18 cellular contexts compared by ENCODE assay signal in genomic region chr6:83265384-83265783, GRCh38.
A peak's percentile ranks its signal among the peaks of the same experiment; 100 is the strongest.
DNase-seq lines count a peak whose midpoint lies in the region; ATAC-seq, FAIRE-seq and TF ChIP-seq lines count a peak whose summit lies in the region.
"Had no signal": no experiment of that assay in that cellular context is flagged by ENCODE, and none has a peak within 500 bp of the region (broad histone marks: within the 10 kb centered on the region; RNA-seq: fewer than 3 reads in every experiment).

No MANE protein-coding gene starts in this region.

- no peaks in the 10 kb centered on the region for H4K20me1 ChIP-seq in keratinocyte (ENCODE audit: control insufficient read depth, extremely low read depth, insufficient read depth, low read length)

- H3K9me3 ChIP-seq in keratinocyte (ENCODE audit: control insufficient read depth, low read depth, low read length) = no peaks in the 10 kb centered on the region

- peak; percentile 82 for FAIRE-seq in keratinocyte (lab: Jason Lieb, UNC)
- FAIRE-seq: colon, D721Med, GM19239 had no signal

- H3K4me2 ChIP-seq in keratinocyte (ENCODE audit: control insufficient read depth, extremely low read depth, insufficient read depth, low read depth, low read length) = no peak overlapping the region

- DNase-seq in BJ (ENCODE audit: low read depth) (peak; percentile 7), M059J (ENCODE audit: low read depth) (peak; percentile 76), cardiac fibroblast (ENCODE audit: low read depth in 2 of 2) (peak; percentile 13 to 57), keratinocyte (ENCODE audit: low read depth, low spot score) (no peak), NCI-H1105 (lab: John Stamatoyannopoulos, UW) (no peak), NCI-H2107 (lab: John Stamatoyannopoulos, UW) (no peak), NCI-H446 treated with DMSO at 0.1 percent for 48 hours (lab: John Stamatoyannopoulos, UW) (no peak)
- DNase-seq: activated CD4-positive, alpha-beta T cell treated with anti-CD3 and anti-CD28 coated beads, Interleukin-2, amount 10 ng/mL, durations not matched to agents 7 days and 5 days; erythroblast; hypothalamus; KBM-7; left ventricle myocardium superior; NCI-H1436; stimulated activated naive CD4-positive, alpha-beta T cell treated with Interleukin-2 at 50 U/mL for 16 hours had no signal

- dilution Hi-C loops in keratinocyte (cut with MboI; ENCODE audit: extremely low pct_ligation_motif_present, low sequenced_read_pairs) = no loop called here

- H3K4me3 ChIP-seq in BJ (ENCODE audit: low read depth, low read length) (no peak overlapping the region), cardiac fibroblast (replicated peaks in 1 of 2; ENCODE audit: low read depth in 2 of 2, low read length in 2 of 2) (no peak overlapping the region), keratinocyte (ENCODE audit: control insufficient read depth in 2 of 3, extremely low read depth in 1 of 3, insufficient read depth in 2 of 3, low read depth in 1 of 3, low read length in 3 of 3) (no peak overlapping the region)

- POLR2A ChIA-PET in BJ (lab: Charles Lee) = no interaction called here

- no peaks in the 10 kb centered on the region for H3K36me3 ChIP-seq in BJ (ENCODE audit: control insufficient read depth, insufficient read depth, low read length)
- no peaks in the 10 kb centered on the region for H3K36me3 ChIP-seq in keratinocyte (ENCODE audit: control insufficient read depth in 2 of 2, extremely low read depth in 1 of 2, insufficient read depth in 2 of 2, low read length in 2 of 2)

- H3K4me1 ChIP-seq in keratinocyte (ENCODE audit: control insufficient read depth, extremely low read depth, insufficient read depth, low read length) = peaks cover 9% of the 10 kb centered on the region

- no peak overlapping the region for H3K9ac ChIP-seq in keratinocyte (ENCODE audit: control insufficient read depth, extremely low read depth, insufficient read depth, low read length)

- no peak for ATAC-seq in GM21360 (IDR thresholded peaks at IDR 0.05; ENCODE audit: unreplicated experiment)
- ATAC-seq: left ventricle myocardium superior had no signal

- no peaks in the 10 kb centered on the region for H3K79me2 ChIP-seq in keratinocyte (ENCODE audit: control insufficient read depth, insufficient read depth, low read length)

- TF ChIP-seq CTCF in BJ (IDR thresholded peaks at IDR 0.05; ENCODE audit: insufficient read depth, low read depth, low read length) (no peak), cardiac fibroblast (IDR thresholded peaks at IDR 0.05; ENCODE audit: low read depth, low read length) (no peak), keratinocyte (optimal IDR thresholded peaks at IDR 0.05 in 1 of 3, IDR thresholded peaks at IDR 0.05 in 1 of 3, conservative IDR thresholded peaks at IDR 0.05 in 1 of 3; ENCODE audit: extremely low read depth in 1 of 3, insufficient read depth in 2 of 3, low read length in 3 of 3) (no peak)

- no peaks in the 10 kb centered on the region for H3K9me1 ChIP-seq in keratinocyte (ENCODE audit: control insufficient read depth, extremely low read depth, insufficient read depth, low read length)

- no peak overlapping the region for H2AFZ ChIP-seq in keratinocyte (ENCODE audit: control insufficient read depth, low read length)

- CTCF ChIA-PET in BJ (lab: Yijun Ruan, JAX) = no interaction called here

- H3K27me3 ChIP-seq in BJ (ENCODE audit: control insufficient read depth, insufficient read depth, low read length) = no peaks in the 10 kb centered on the region
- no peaks in the 10 kb centered on the region for H3K27me3 ChIP-seq in keratinocyte (ENCODE audit: control insufficient read depth, extremely low read depth, insufficient read depth, low read length)

- H3K27ac ChIP-seq in keratinocyte (ENCODE audit: control insufficient read depth, insufficient read depth, low read length) = no peak overlapping the region

Comparison
In these comparisons a context has a peak if more than half of its experiments do, and no peak if none do; other contexts are left out.
1. DNase-seq: peak in BJ (single experiment), M059J (single experiment) and cardiac fibroblast (2 of 2); none in keratinocyte (single experiment), NCI-H1105 (single experiment), NCI-H2107 (single experiment) and NCI-H446 treated with DMSO at 0.1 percent for 48 hours (single experiment).